In the genomic region with DNA sequence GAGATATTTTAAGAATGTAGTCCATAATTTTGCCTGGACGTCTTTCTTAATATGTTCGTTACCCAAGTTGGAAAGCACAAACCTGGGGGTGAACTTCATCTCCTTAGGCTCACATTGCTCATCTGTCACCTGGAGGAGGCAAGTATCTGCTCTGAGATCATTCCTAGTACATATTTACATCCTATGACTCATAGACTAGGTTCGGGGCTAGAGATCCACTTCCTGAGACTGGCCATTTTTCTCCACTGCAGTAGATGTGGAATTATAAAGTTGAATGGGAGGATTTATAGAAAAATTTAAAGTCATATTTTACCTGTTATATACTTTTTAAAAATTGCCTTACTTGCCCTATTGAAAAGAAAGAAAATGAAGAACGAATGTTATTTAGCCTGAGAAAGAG, we compare ENCODE assay signal across 12 cellular contexts.
A peak's percentile ranks its signal among the peaks of the same experiment; 100 is the strongest.
DNase-seq lines count a peak whose midpoint lies in the region; ATAC-seq, FAIRE-seq and TF ChIP-seq lines count a peak whose summit lies in the region.
"Had no signal": no experiment of that assay in that cellular context is flagged by ENCODE, and none has a peak within 500 bp of the region (broad histone marks: within the 10 kb centered on the region; RNA-seq: fewer than 3 reads in every experiment).

No MANE protein-coding gene starts in this region.

- no TSS peak for BruUV-seq in HepG2 (replicated peaks; lab: Mats Ljungman, UMichigan)

- no peak overlapping the region for H2AFZ ChIP-seq in HepG2 (ENCODE audit: low read length)

- H3K27me3 ChIP-seq in HepG2 (ENCODE audit: control insufficient read depth in 1 of 2, insufficient read depth in 2 of 2, low read length in 2 of 2) (no peaks in the 10 kb centered on the region), right lobe of liver (no peaks in the 10 kb centered on the region)
- H3K27me3 ChIP-seq: ascending aorta had no signal

- ATAC-seq in HepG2 = peak; percentile 56; the same call in 1 of the 3 replicates
- no peak for ATAC-seq in right lobe of liver
- ATAC-seq in SK-N-SH treated with all-trans-retinoic acid at 6 μM for 48 hours = peak; percentile 87
- no peak for ATAC-seq in esophagus mucosa
- no peak for ATAC-seq in Right ventricle myocardium superior (ENCODE audit: poor library complexity)
- ATAC-seq in HG02798 (IDR thresholded peaks at IDR 0.05; ENCODE audit: poor library complexity, unreplicated experiment) = no peak

- 35% methylated on average over 4 of the region's 4 CpGs for WGBS in HepG2 (ENCODE audit: low lambda C conversion rate)
- 87% methylated on average over 4 of the region's 4 CpGs for WGBS in right lobe of liver (ENCODE audit: insufficient coverage, low coverage, low lambda C conversion rate, missing lambda C conversion rate)

- H3K4me1 ChIP-seq in HepG2 (ENCODE audit: insufficient read depth, low read length) (peaks cover 6% of the 10 kb centered on the region), right lobe of liver (no peaks in the 10 kb centered on the region)
- H3K4me1 ChIP-seq: ascending aorta had no signal

- H4K20me1 ChIP-seq in HepG2 (ENCODE audit: insufficient read depth, low read length) = no peaks in the 10 kb centered on the region

- intact Hi-C loops in HepG2 (cut with micrococcal nuclease; ENCODE audit: unreplicated experiment) = no loop called here
- intact Hi-C loops in right lobe of liver (cut with DNase I) = no loop called here
- intact Hi-C loops in Right ventricle myocardium superior (cut with DNase I) = no loop called here

- TF ChIP-seq POLR2A in HepG2 (IDR thresholded peaks at IDR 0.05; ENCODE audit: insufficient read depth in 1 of 2, low read depth in 2 of 2, low read length in 2 of 2) (no peak), right lobe of liver (IDR thresholded peaks at IDR 0.05) (no peak)

- no peaks in the 10 kb centered on the region for H3K36me3 ChIP-seq in HepG2 (replicated peaks in 1 of 2; ENCODE audit: control insufficient read depth in 1 of 2, insufficient read depth in 2 of 2, low read length in 2 of 2)
- H3K36me3 ChIP-seq in right lobe of liver = no peaks in the 10 kb centered on the region
- H3K36me3 ChIP-seq: ascending aorta had no signal

- CTCF ChIA-PET in HepG2 (lab: Yijun Ruan, JAX; ENCODE audit: low intra/inter-chr PET ratio, low total read pairs) = no interaction called here

- TF ChIP-seq EP300 in HepG2 (IDR thresholded peaks at IDR 0.05; ENCODE audit: low read depth in 2 of 2, low read length in 2 of 2) (no peak), HepG2 (CRISPR knock-in tag; IDR thresholded peaks at IDR 0.05; ENCODE audit: borderline replicate concordance) (no peak)

- H3K4me2 ChIP-seq in HepG2 (ENCODE audit: low read depth, low read length) = no peak overlapping the region

- no peaks in the 10 kb centered on the region for H3K9me3 ChIP-seq in HepG2 (ENCODE audit: low read length)
- no peaks in the 10 kb centered on the region for H3K9me3 ChIP-seq in right lobe of liver
- H3K9me3 ChIP-seq: ascending aorta had no signal

- FAIRE-seq in HepG2 (lab: Jason Lieb, UNC) = no peak
- FAIRE-seq: GM19239 had no signal

- no peaks in the 10 kb centered on the region for H3K79me2 ChIP-seq in HepG2 (ENCODE audit: insufficient read depth, low read length)

- H3K27ac ChIP-seq in HepG2 (ENCODE audit: extremely low read length, insufficient read depth, low read length) (no peak overlapping the region), right lobe of liver (no peak overlapping the region)
- H3K27ac ChIP-seq: ascending aorta had no signal

- H3K9ac ChIP-seq in HepG2 (ENCODE audit: insufficient read depth, low read depth, low read length) = no peak overlapping the region

- in situ Hi-C loops in HepG2 (cut with HindIII; ENCODE audit: extremely low pct_ligation_motif_present, low pct_unique_long_range_greater_than_20kb) = loop anchor here (5.0 kb wide), 1 partner anchor 101 kb away; no protein-coding TSS in a partner anchor

- DNase-seq in HepG2 (ENCODE audit: low spot score) (peak; percentile 30), right lobe of liver (no peak), fibroblast of villous mesenchyme (ENCODE audit: low read depth) (peak; percentile 18), Right ventricle myocardium superior (no peak)
- DNase-seq in stimulated activated CD4-positive, alpha-beta T cell treated with anti-CD3 and anti-CD28 coated beads, Interleukin-12 subunit alpha, Interleukin-12 subunit beta, amount 100 ng/mL, for 4 hours = no peak
- DNase-seq: CD8-positive, alpha-beta memory T cell; NCI-H1436 treated with DMSO at 0.1 percent for 48 hours had no signal

- POLR2A ChIA-PET in HepG2 (lab: Yijun Ruan, JAX) = no interaction called here

- TF ChIP-seq CTCF in HepG2 (CRISPR knock-in tag; IDR thresholded peaks at IDR 0.05) = no peak
- TF ChIP-seq CTCF in right lobe of liver (IDR thresholded peaks at IDR 0.05) = no peak
- no peak for TF ChIP-seq CTCF in fibroblast of villous mesenchyme (IDR thresholded peaks at IDR 0.05; ENCODE audit: insufficient read depth, low read depth, low read length)

- no peak for TF ChIP-seq RAD21 in HepG2 (CRISPR knock-in tag; IDR thresholded peaks at IDR 0.05)

- H3K4me3 ChIP-seq in HepG2 (replicated peaks in 1 of 3; ENCODE audit: insufficient read depth in 1 of 3, low read depth in 2 of 3, low read length in 3 of 3) = no peak overlapping the region
- no peak overlapping the region for H3K4me3 ChIP-seq in right lobe of liver
- H3K4me3 ChIP-seq in fibroblast of villous mesenchyme (ENCODE audit: low read depth, low read length) = no peak overlapping the region
- H3K4me3 ChIP-seq: ascending aorta had no signal

TF ChIP-seq in HepG2, 621 proteins besides CTCF, POLR2A, EP300 and RAD21 (continues in another document):
- TF ChIP-seq FOXJ3 (CRISPR knock-in tag; IDR thresholded peaks at IDR 0.05; ENCODE audit: borderline replicate concordance) (no peak), POGZ (CRISPR knock-in tag; IDR thresholded peaks at IDR 0.05) (0 out of 2 replicates have a peak, but pooled peaks have one; percentile 29), ZBTB21 (CRISPR knock-in tag; IDR thresholded peaks at IDR 0.05) (0 out of 2 replicates have a peak, but pooled peaks have one; percentile 26), SP2 (CRISPR knock-in tag; IDR thresholded peaks at IDR 0.05) (no peak), ZNF451 (CRISPR knock-in tag; IDR thresholded peaks at IDR 0.05) (no peak), FOXA1 (IDR thresholded peaks at IDR 0.05) (no peak), FOXA1 (CRISPR knock-in tag; IDR thresholded peaks at IDR 0.05) (peak; percentile 35; the same call in 1 of the 2 replicates), ZNF446 (CRISPR knock-in tag; IDR thresholded peaks at IDR 0.05) (no peak), FOSL1 (CRISPR knock-in tag; IDR thresholded peaks at IDR 0.05; ENCODE audit: borderline replicate concordance) (peak; percentile 45; the same call in 1 of the 2 replicates), CBFB (CRISPR knock-in tag; IDR thresholded peaks at IDR 0.05) (no peak), FOSL2 (CRISPR knock-in tag; IDR thresholded peaks at IDR 0.05) (peak; percentile 79)
- TF ChIP-seq, protein P1, sequence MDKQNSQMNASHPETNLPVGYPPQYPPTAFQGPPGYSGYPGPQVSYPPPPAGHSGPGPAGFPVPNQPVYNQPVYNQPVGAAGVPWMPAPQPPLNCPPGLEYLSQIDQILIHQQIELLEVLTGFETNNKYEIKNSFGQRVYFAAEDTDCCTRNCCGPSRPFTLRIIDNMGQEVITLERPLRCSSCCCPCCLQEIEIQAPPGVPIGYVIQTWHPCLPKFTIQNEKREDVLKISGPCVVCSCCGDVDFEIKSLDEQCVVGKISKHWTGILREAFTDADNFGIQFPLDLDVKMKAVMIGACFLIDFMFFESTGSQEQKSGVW (CRISPR knock-in tag; IDR thresholded peaks at IDR 0.05; ENCODE audit: borderline replicate concordance) = no peak

TF ChIP-seq in SK-N-SH treated with all-trans-retinoic acid at 6 μM for 48 hours, 23 proteins besides CTCF, POLR2A, EP300 and RAD21:
- no peak for TF ChIP-seq SNAI2 (CRISPR knock-in tag; IDR thresholded peaks at IDR 0.05)
- TF ChIP-seq ZNF70 (CRISPR knock-in tag; IDR thresholded peaks at IDR 0.05) = no peak
- TF ChIP-seq ZFP3 (CRISPR knock-in tag; IDR thresholded peaks at IDR 0.05) = no peak
- TF ChIP-seq GLIS3 (CRISPR knock-in tag; IDR thresholded peaks at IDR 0.05) = no peak
- TF ChIP-seq, protein P2, sequence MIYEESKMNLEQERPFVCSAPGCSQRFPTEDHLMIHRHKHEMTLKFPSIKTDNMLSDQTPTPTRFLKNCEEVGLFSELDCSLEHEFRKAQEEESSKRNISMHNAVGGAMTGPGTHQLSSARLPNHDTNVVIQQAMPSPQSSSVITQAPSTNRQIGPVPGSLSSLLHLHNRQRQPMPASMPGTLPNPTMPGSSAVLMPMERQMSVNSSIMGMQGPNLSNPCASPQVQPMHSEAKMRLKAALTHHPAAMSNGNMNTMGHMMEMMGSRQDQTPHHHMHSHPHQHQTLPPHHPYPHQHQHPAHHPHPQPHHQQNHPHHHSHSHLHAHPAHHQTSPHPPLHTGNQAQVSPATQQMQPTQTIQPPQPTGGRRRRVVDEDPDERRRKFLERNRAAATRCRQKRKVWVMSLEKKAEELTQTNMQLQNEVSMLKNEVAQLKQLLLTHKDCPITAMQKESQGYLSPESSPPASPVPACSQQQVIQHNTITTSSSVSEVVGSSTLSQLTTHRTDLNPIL (CRISPR knock-in tag; IDR thresholded peaks at IDR 0.05; ENCODE audit: low read depth) = no peak
- no peak for TF ChIP-seq BACH2 (CRISPR knock-in tag; IDR thresholded peaks at IDR 0.05; ENCODE audit: borderline replicate concordance)
- TF ChIP-seq, protein P3, sequence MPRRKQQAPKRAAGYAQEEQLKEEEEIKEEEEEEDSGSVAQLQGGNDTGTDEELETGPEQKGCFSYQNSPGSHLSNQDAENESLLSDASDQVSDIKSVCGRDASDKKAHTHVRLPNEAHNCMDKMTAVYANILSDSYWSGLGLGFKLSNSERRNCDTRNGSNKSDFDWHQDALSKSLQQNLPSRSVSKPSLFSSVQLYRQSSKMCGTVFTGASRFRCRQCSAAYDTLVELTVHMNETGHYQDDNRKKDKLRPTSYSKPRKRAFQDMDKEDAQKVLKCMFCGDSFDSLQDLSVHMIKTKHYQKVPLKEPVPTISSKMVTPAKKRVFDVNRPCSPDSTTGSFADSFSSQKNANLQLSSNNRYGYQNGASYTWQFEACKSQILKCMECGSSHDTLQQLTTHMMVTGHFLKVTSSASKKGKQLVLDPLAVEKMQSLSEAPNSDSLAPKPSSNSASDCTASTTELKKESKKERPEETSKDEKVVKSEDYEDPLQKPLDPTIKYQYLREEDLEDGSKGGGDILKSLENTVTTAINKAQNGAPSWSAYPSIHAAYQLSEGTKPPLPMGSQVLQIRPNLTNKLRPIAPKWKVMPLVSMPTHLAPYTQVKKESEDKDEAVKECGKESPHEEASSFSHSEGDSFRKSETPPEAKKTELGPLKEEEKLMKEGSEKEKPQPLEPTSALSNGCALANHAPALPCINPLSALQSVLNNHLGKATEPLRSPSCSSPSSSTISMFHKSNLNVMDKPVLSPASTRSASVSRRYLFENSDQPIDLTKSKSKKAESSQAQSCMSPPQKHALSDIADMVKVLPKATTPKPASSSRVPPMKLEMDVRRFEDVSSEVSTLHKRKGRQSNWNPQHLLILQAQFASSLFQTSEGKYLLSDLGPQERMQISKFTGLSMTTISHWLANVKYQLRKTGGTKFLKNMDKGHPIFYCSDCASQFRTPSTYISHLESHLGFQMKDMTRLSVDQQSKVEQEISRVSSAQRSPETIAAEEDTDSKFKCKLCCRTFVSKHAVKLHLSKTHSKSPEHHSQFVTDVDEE (CRISPR knock-in tag; IDR thresholded peaks at IDR 0.05) = no peak
- TF ChIP-seq TCF4 (CRISPR knock-in tag; IDR thresholded peaks at IDR 0.05; ENCODE audit: borderline replicate concordance) = no peak

Comparison
In these comparisons a context has a peak if more than half of its experiments do, and no peak if none do; other contexts are left out.
1. ATAC-seq: peak in HepG2 (single experiment) and SK-N-SH treated with all-trans-retinoic acid at 6 μM for 48 hours (single experiment); none in right lobe of liver (0 of 4), esophagus mucosa (single experiment), Right ventricle myocardium superior (single experiment) and HG02798 (single experiment).
2. DNase-seq: peak in HepG2 (single experiment) and fibroblast of villous mesenchyme (single experiment); none in right lobe of liver (0 of 3), Right ventricle myocardium superior (single experiment) and stimulated activated CD4-positive, alpha-beta T cell treated with anti-CD3 and anti-CD28 coated beads, Interleukin-12 subunit alpha, Interleukin-12 subunit beta, amount 100 ng/mL, for 4 hours (single experiment).